ENCODE assay signal across 15 cellular contexts in the genomic region with DNA sequence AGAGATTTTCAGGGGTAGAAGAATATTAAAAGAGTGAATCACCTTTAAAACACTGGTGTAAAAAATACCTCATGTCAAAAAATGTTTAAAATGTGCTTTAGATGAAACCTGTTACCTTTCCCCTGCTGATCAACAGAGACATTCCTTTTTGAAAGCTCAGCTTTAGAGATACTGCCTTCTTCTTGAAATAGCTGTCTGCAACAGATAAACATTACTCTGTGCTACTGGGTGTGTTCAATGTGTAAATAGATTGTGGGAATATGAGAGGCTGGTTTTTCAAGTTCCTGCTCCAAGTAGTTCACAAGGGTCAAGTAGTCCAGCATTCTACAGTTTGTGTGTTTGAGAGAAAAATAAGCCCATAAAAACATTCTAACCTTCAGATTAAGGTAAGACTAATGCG. TPM values are rescaled to one million over a fixed set of nuclear protein-coding genes. Genes with fewer than 3 reads are reported as not detected.
DNase-seq lines count a peak whose midpoint lies in the region; ATAC-seq and TF ChIP-seq lines count a peak whose summit lies in the region.
"Had no signal": no experiment of that assay in that cellular context is flagged by ENCODE, and none has a peak within 500 bp of the region (broad histone marks: within the 10 kb centered on the region; RNA-seq: fewer than 3 reads in every experiment).

SYTL5 (plus strand) TSS at position 271 of the 400 bp plus-strand sequence. CDS start 27,337 bp downstream, outside the sequence.

- no peak for ATAC-seq in HG03097 (IDR thresholded peaks at IDR 0.05; ENCODE audit: low FRiP score, unreplicated experiment)
- ATAC-seq: foreskin keratinocyte; stimulated activated effector memory CD8-positive, alpha-beta T cell treated with anti-CD3 and anti-CD28 coated beads, Interleukin-12 subunit alpha, Interleukin-12 subunit beta, amount 100 ng/mL, for 72 hours had no signal

- TF ChIP-seq CTCF in prostate gland (IDR thresholded peaks at IDR 0.05) = no peak

- in situ Hi-C loops in G401 (cut with HindIII; ENCODE audit: low sequenced_read_pairs) = no loop called here

- H3K27ac ChIP-seq in epithelial cell of prostate (peak within 1 kb of the TSS; percentile 18), prostate gland (peak within 1 kb of the TSS; percentile 56 to 72)
- H3K27ac ChIP-seq: foreskin keratinocyte, left ventricle myocardium inferior, SJSA1 had no signal

- intact Hi-C loops in prostate gland (cut with DNase I) = no loop called here

- H3K4me1 ChIP-seq in prostate gland (replicated peaks) = no peaks in the 10 kb centered on the region
- H3K4me1 ChIP-seq: foreskin keratinocyte, left ventricle myocardium inferior, SJSA1 had no signal

- no peaks in the 10 kb centered on the region for H3K36me3 ChIP-seq in prostate gland
- H3K36me3 ChIP-seq: left ventricle myocardium inferior, SJSA1 had no signal

- DNase-seq in HT-29 (ENCODE audit: low spot score) = peak; percentile 42
- peak; percentile 10 for DNase-seq in NCI-H226
- no peak for DNase-seq in epithelial cell of prostate (ENCODE audit: low read depth, low spot score)
- DNase-seq in prostate gland (ENCODE audit: low spot score) = peak; percentile 45
- no peak for DNase-seq in G401 (ENCODE audit: low spot score)
- no peak for DNase-seq in HCEC 1CT
- DNase-seq: activated CD4-positive, alpha-beta T cell treated with anti-CD3 and anti-CD28 coated beads for 1 hour; amniotic stem cell; left ventricle myocardium inferior; naive B cell; stimulated activated CD4-positive, alpha-beta T cell treated with anti-CD3 and anti-CD28 coated beads, Interleukin-12 subunit alpha, Interleukin-12 subunit beta, amount 100 ng/mL, for 4 hours had no signal

- H3K9me3 ChIP-seq in prostate gland = no peaks in the 10 kb centered on the region
- H3K9me3 ChIP-seq: left ventricle myocardium inferior, SJSA1 had no signal

- no peak for TF ChIP-seq POLR2A in prostate gland (IDR thresholded peaks at IDR 0.05)

- H3K27me3 ChIP-seq in prostate gland (replicated peaks; ENCODE audit: insufficient read depth) = no peaks in the 10 kb centered on the region
- H3K27me3 ChIP-seq: foreskin keratinocyte, SJSA1 had no signal

- WGBS in prostate gland = 26% methylated on average over 1 of the region's 1 CpG

- H3K4me3 ChIP-seq in prostate gland = no peak within 1 kb of the TSS
- H3K4me3 ChIP-seq: left ventricle myocardium inferior, SJSA1 had no signal

RNA-seq across cellular contexts. Expression of gene SYTL5, which starts in this region (rescaled TPM):
- 1.7 and 1.8 TPM in 2 replicates for total RNA-seq in HT-29 (2014; rRNA removed; shearing (Covaris generic))
- 1 to 10 TPM; 2.1 to 2.9 TPM for total RNA-seq in prostate gland
- not detected in 2 replicates for total RNA-seq in G401 (2014; rRNA removed; shearing (Covaris generic))

Comparison
In these comparisons a context has a peak if more than half of its experiments do, and no peak if none do; other contexts are left out.
1. DNase-seq: peak in HT-29 (single experiment), NCI-H226 (single experiment) and prostate gland (single experiment); none in epithelial cell of prostate (single experiment), G401 (single experiment) and HCEC 1CT (single experiment).